In the genomic region with DNA sequence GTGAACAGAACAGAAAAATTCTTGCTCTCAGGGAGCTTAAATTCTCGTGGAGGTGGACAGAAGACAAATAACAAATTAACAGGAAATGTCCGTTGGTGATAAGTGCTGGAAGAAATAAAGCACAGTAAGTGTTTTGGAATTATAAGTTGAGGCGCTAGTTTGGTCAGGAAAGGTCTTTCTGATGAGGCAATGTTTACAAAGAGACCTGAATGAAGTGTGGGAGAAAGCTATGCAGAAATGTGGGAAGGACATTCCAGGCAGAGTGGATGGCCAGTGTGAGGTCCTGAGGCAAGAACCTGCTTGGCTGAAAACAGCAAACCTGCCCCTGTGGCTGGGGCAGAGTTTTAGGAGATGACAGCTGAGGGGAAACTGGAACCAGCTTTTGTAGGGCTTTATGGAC, we compare ENCODE assay signal across 12 cellular contexts. TPM values are rescaled to one million over a fixed set of nuclear protein-coding genes. Genes with fewer than 3 reads are reported as not detected.
DNase-seq lines count a peak whose midpoint lies in the region; ATAC-seq and TF ChIP-seq lines count a peak whose summit lies in the region.
"Had no signal": no experiment of that assay in that cellular context is flagged by ENCODE, and none has a peak within 500 bp of the region (broad histone marks: within the 10 kb centered on the region; RNA-seq: fewer than 3 reads in every experiment).

No MANE protein-coding gene starts in this region.

- DNase-seq in NCI-H146 (lab: John Stamatoyannopoulos, UW) (peak; percentile 71), NCI-H146 treated with DMSO at 0.1 percent for 48 hours (lab: John Stamatoyannopoulos, UW; ENCODE audit: unreplicated experiment) (no peak), ascending aorta (ENCODE audit: low spot score in 2 of 2) (peak in 1 of 2 donors; percentile 70), right atrium auricular region (ENCODE audit: low spot score) (no peak), upper lobe of right lung (no peak), DMS79 (lab: John Stamatoyannopoulos, UW) (no peak), pons (ENCODE audit: low spot score) (no peak)
- DNase-seq: NCI-H1930 had no signal

- peak overlapping the region; percentile 78 to 80 for H3K27ac ChIP-seq in ascending aorta
- peak overlapping the region; percentile 25 to 48 for H3K27ac ChIP-seq in right atrium auricular region
- peak overlapping the region; percentile 9 for H3K27ac ChIP-seq in upper lobe of right lung
- H3K27ac ChIP-seq: 22Rv1 had no signal

- intact Hi-C loops in ascending aorta (cut with DNase I) (loop anchor here (2.0 kb wide), 1 partner anchor 24 kb away; a partner anchor contains a TSS), upper lobe of right lung (cut with DNase I) (no loop called here)

- H3K9me3 ChIP-seq in ascending aorta (no peaks in the 10 kb centered on the region), right atrium auricular region (no peaks in the 10 kb centered on the region), upper lobe of right lung (no peaks in the 10 kb centered on the region)

- peaks cover 5 to 19% of the 10 kb centered on the region in 2 donors for H3K4me1 ChIP-seq in ascending aorta
- H3K4me1 ChIP-seq in right atrium auricular region, result peaks cover 0 to 17% of the 10 kb centered on the region in 2 donors
- no peaks in the 10 kb centered on the region for H3K4me1 ChIP-seq in upper lobe of right lung

- ATAC-seq in upper lobe of right lung (peak; percentile 88), GM21786 (IDR thresholded peaks at IDR 0.05; ENCODE audit: unreplicated experiment) (no peak)

- no peaks in the 10 kb centered on the region for H3K36me3 ChIP-seq in ascending aorta
- peaks cover 3% of the 10 kb centered on the region for H3K36me3 ChIP-seq in right atrium auricular region
- H3K36me3 ChIP-seq in upper lobe of right lung, result no peaks in the 10 kb centered on the region

- no peak overlapping the region for H3K4me3 ChIP-seq in ascending aorta
- no peak overlapping the region for H3K4me3 ChIP-seq in right atrium auricular region
- no peak overlapping the region for H3K4me3 ChIP-seq in upper lobe of right lung

- TF ChIP-seq CTCF in ascending aorta (IDR thresholded peaks at IDR 0.05) (no peak), right atrium auricular region (IDR thresholded peaks at IDR 0.05) (no peak), upper lobe of right lung (IDR thresholded peaks at IDR 0.05) (no peak)

- H3K27me3 ChIP-seq in ascending aorta (no peaks in the 10 kb centered on the region), right atrium auricular region (no peaks in the 10 kb centered on the region), upper lobe of right lung (no peaks in the 10 kb centered on the region)

RNA-seq across cellular contexts. Expression of a gene that starts 23.3 kb away (rescaled TPM):
- total RNA-seq in ascending aorta, result 2.1 TPM
- total RNA-seq in right atrium auricular region, result 10 to 100 TPM in 1 of 2 donors, 1 to 10 TPM in 1; 5.1 to 12.0 TPM
- total RNA-seq in upper lobe of right lung, result 1.0 TPM
- total RNA-seq: activated T-helper 1 cell treated with anti-CD3 and anti-CD28 coated beads, Interleukin-12 subunit alpha, Interleukin-12 subunit beta, Interleukin-2, Interleukin-4 antibody, amounts not matched to agents 30 ng/mL and 10 ng/mL and 1 ng/mL, durations not matched to agents 14 hours and 24 hours and 36 hours; mononuclear cell had no signal

Comparison
In these comparisons a context has a peak if more than half of its experiments do, and no peak if none do; other contexts are left out.
1. H3K27ac ChIP-seq: peak in every context shown above with its lines; median percentile 79 in ascending aorta; 36 in right atrium auricular region; 9 in upper lobe of right lung.